In genomic region chr22:30422481-30423295, GRCh38 we compare ENCODE assay signal across 1 cellular context.
TF ChIP-seq lines count a peak whose summit lies in the region.

No MANE protein-coding gene starts in this region.

TF ChIP-seq in H1, 55 proteins besides CTCF, POLR2A, EP300 and RAD21:
- no peak for TF ChIP-seq CEBPB (IDR thresholded peaks at IDR 0.05; ENCODE audit: low read depth, low read length)
- TF ChIP-seq BACH1 (IDR thresholded peaks at IDR 0.05; ENCODE audit: low read length): peak; percentile 51; the same call in 1 of the 2 replicates
- no peak for TF ChIP-seq JUN (IDR thresholded peaks at IDR 0.05; ENCODE audit: low read depth, low read length)
- TF ChIP-seq HDAC2 (IDR thresholded peaks at IDR 0.05; ENCODE audit: borderline replicate concordance in 1 of 2, low read depth in 2 of 2, low read length in 2 of 2): no peak; a peak in 1 of 4 replicates
- no peak for TF ChIP-seq KDM1A (IDR thresholded peaks at IDR 0.05; ENCODE audit: borderline replicate concordance, low read length)
- TF ChIP-seq RXRA (IDR thresholded peaks at IDR 0.05; ENCODE audit: insufficient read depth, low read depth, low read length): no peak
- TF ChIP-seq RFX5 (IDR thresholded peaks at IDR 0.05; ENCODE audit: borderline replicate concordance, low read depth, low read length): no peak
- TF ChIP-seq SRF (IDR thresholded peaks at IDR 0.05; ENCODE audit: low read depth, low read length): no peak
- 0 out of 2 replicates have a peak, but pooled peaks have one; percentile 2 for TF ChIP-seq MAFK (IDR thresholded peaks at IDR 0.05; ENCODE audit: low read depth, low read length)
- peak; percentile 71 for TF ChIP-seq JUND (IDR thresholded peaks at IDR 0.05; ENCODE audit: low read length)
- peak; percentile 66 for TF ChIP-seq SAP30 (IDR thresholded peaks at IDR 0.05; ENCODE audit: insufficient read depth, insufficient replicate concordance, low read length)
- TF ChIP-seq POU5F1 (IDR thresholded peaks at IDR 0.05; ENCODE audit: low read depth, low read length): no peak
- TF ChIP-seq TBP (IDR thresholded peaks at IDR 0.05; ENCODE audit: low read depth, low read length): peak; percentile 29; the same call in 1 of the 2 replicates
- TF ChIP-seq CBX8 (IDR thresholded peaks at IDR 0.05; ENCODE audit: borderline replicate concordance, low read depth, low read length): no peak
- TF ChIP-seq, protein P1, sequence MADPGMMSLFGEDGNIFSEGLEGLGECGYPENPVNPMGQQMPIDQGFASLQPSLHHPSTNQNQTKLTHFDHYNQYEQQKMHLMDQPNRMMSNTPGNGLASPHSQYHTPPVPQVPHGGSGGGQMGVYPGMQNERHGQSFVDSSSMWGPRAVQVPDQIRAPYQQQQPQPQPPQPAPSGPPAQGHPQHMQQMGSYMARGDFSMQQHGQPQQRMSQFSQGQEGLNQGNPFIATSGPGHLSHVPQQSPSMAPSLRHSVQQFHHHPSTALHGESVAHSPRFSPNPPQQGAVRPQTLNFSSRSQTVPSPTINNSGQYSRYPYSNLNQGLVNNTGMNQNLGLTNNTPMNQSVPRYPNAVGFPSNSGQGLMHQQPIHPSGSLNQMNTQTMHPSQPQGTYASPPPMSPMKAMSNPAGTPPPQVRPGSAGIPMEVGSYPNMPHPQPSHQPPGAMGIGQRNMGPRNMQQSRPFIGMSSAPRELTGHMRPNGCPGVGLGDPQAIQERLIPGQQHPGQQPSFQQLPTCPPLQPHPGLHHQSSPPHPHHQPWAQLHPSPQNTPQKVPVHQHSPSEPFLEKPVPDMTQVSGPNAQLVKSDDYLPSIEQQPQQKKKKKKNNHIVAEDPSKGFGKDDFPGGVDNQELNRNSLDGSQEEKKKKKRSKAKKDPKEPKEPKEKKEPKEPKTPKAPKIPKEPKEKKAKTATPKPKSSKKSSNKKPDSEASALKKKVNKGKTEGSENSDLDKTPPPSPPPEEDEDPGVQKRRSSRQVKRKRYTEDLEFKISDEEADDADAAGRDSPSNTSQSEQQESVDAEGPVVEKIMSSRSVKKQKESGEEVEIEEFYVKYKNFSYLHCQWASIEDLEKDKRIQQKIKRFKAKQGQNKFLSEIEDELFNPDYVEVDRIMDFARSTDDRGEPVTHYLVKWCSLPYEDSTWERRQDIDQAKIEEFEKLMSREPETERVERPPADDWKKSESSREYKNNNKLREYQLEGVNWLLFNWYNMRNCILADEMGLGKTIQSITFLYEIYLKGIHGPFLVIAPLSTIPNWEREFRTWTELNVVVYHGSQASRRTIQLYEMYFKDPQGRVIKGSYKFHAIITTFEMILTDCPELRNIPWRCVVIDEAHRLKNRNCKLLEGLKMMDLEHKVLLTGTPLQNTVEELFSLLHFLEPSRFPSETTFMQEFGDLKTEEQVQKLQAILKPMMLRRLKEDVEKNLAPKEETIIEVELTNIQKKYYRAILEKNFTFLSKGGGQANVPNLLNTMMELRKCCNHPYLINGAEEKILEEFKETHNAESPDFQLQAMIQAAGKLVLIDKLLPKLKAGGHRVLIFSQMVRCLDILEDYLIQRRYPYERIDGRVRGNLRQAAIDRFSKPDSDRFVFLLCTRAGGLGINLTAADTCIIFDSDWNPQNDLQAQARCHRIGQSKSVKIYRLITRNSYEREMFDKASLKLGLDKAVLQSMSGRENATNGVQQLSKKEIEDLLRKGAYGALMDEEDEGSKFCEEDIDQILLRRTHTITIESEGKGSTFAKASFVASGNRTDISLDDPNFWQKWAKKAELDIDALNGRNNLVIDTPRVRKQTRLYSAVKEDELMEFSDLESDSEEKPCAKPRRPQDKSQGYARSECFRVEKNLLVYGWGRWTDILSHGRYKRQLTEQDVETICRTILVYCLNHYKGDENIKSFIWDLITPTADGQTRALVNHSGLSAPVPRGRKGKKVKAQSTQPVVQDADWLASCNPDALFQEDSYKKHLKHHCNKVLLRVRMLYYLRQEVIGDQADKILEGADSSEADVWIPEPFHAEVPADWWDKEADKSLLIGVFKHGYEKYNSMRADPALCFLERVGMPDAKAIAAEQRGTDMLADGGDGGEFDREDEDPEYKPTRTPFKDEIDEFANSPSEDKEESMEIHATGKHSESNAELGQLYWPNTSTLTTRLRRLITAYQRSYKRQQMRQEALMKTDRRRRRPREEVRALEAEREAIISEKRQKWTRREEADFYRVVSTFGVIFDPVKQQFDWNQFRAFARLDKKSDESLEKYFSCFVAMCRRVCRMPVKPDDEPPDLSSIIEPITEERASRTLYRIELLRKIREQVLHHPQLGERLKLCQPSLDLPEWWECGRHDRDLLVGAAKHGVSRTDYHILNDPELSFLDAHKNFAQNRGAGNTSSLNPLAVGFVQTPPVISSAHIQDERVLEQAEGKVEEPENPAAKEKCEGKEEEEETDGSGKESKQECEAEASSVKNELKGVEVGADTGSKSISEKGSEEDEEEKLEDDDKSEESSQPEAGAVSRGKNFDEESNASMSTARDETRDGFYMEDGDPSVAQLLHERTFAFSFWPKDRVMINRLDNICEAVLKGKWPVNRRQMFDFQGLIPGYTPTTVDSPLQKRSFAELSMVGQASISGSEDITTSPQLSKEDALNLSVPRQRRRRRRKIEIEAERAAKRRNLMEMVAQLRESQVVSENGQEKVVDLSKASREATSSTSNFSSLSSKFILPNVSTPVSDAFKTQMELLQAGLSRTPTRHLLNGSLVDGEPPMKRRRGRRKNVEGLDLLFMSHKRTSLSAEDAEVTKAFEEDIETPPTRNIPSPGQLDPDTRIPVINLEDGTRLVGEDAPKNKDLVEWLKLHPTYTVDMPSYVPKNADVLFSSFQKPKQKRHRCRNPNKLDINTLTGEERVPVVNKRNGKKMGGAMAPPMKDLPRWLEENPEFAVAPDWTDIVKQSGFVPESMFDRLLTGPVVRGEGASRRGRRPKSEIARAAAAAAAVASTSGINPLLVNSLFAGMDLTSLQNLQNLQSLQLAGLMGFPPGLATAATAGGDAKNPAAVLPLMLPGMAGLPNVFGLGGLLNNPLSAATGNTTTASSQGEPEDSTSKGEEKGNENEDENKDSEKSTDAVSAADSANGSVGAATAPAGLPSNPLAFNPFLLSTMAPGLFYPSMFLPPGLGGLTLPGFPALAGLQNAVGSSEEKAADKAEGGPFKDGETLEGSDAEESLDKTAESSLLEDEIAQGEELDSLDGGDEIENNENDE (IDR thresholded peaks at IDR 0.05; ENCODE audit: insufficient replicate concordance, low read length): no peak
- no peak for TF ChIP-seq NANOG (IDR thresholded peaks at IDR 0.05; ENCODE audit: insufficient read depth, low read depth, low read length, poor library complexity, severe bottlenecking)
- TF ChIP-seq RBBP5 (IDR thresholded peaks at IDR 0.05; ENCODE audit: borderline replicate concordance, low read depth, low read length): no peak
- TF ChIP-seq SIN3A (conservative IDR thresholded peaks at IDR 0.05 in 1 of 2, IDR thresholded peaks at IDR 0.05 in 1 of 2; ENCODE audit: low read depth in 1 of 2, low read length in 2 of 2): peak; percentile 69 to 70; a peak in 2 of 4 replicates
- no peak for TF ChIP-seq MAX (IDR thresholded peaks at IDR 0.05)
- no peak for TF ChIP-seq BRCA1 (IDR thresholded peaks at IDR 0.05; ENCODE audit: low read depth, low read length)
- no peak for TF ChIP-seq SIRT6 (IDR thresholded peaks at IDR 0.05; ENCODE audit: low read length)
